ENCODE assay signal across 8 cellular contexts in genomic region chr15:88258021-88258641, GRCh38. TPM values are rescaled to one million over a fixed set of nuclear protein-coding genes. Genes with fewer than 3 reads are reported as not detected.
DNase-seq lines count a peak whose midpoint lies in the region; ATAC-seq and TF ChIP-seq lines count a peak whose summit lies in the region.

No MANE protein-coding gene starts in this region.

- H3K4me1 ChIP-seq in mucosa of descending colon (ENCODE audit: low read depth) = peaks cover 2% of the 10 kb centered on the region

- in situ Hi-C loops in ACHN (cut with HindIII; ENCODE audit: low pct_ligation_motif_present, low pct_unique_long_range_greater_than_20kb, low sequenced_read_pairs) = no loop called here

- ATAC-seq in mucosa of descending colon (no peak), HG02678 (IDR thresholded peaks at IDR 0.05; ENCODE audit: unreplicated experiment) (no peak)

- intact Hi-C loops in mucosa of descending colon (cut with DNase I, micrococcal nuclease) = no loop called here

- H3K9me3 ChIP-seq in mucosa of descending colon = no peaks in the 10 kb centered on the region

- no peak overlapping the region for H3K4me3 ChIP-seq in mucosa of descending colon

- no peaks in the 10 kb centered on the region for H3K36me3 ChIP-seq in mucosa of descending colon (ENCODE audit: low read depth)

- DNase-seq in ACHN (peak; percentile 53), H4 (ENCODE audit: low spot score) (peak; percentile 72), amygdala (lab: John Stamatoyannopoulos, UW) (peak in 46 of 56 donors; percentile 17 to 86 (median 66)), islet precursor cell (peak; percentile 72), NCI-H2227 treated with DMSO at 0.1 percent for 48 hours (lab: John Stamatoyannopoulos, UW) (no peak), DMS114 treated with DMSO at 0.1 percent for 48 hours (lab: John Stamatoyannopoulos, UW; ENCODE audit: unreplicated experiment) (no peak), mucosa of descending colon (no peak)

- TF ChIP-seq CTCF in mucosa of descending colon (IDR thresholded peaks at IDR 0.05) = no peak

RNA-seq across cellular contexts. Expression of gene NTRK3, which starts 1.6 kb away (rescaled TPM):
- 0.04 TPM in 1 of 2 replicates, not detected in the other for total RNA-seq in H4 (2014; rRNA removed; shearing (Covaris generic))
- total RNA-seq in mucosa of descending colon = 1 to 10 TPM in 2 of 3 donors, under 1 TPM in 1; 0.78 to 2.8 (median 2.1) TPM

Comparison
In these comparisons a context has a peak if more than half of its experiments do, and no peak if none do; other contexts are left out.
1. DNase-seq: peak in ACHN (single experiment), H4 (single experiment), amygdala (46 of 56) and islet precursor cell (single experiment); none in NCI-H2227 treated with DMSO at 0.1 percent for 48 hours (single experiment), DMS114 treated with DMSO at 0.1 percent for 48 hours (single experiment) and mucosa of descending colon (0 of 3).